In genomic region chr11:65997286-65997685, GRCh38 we compare ENCODE assay signal across 1 cellular context.
A peak's percentile ranks its signal among the peaks of the same experiment; 100 is the strongest.
TF ChIP-seq lines count a peak whose summit lies in the region.

No MANE protein-coding gene starts in this region.

TF ChIP-seq in K562, 482 proteins besides CTCF, POLR2A, EP300 and RAD21 (continues in another document):
- TF ChIP-seq CBFA2T2 (conservative IDR thresholded peaks at IDR 0.05) = peak; percentile 16; the same call in 1 of the 2 replicates
- no peak for TF ChIP-seq SMC3 (conservative IDR thresholded peaks at IDR 0.05; ENCODE audit: insufficient read depth, low read depth, low read length)
- TF ChIP-seq, protein P1, sequence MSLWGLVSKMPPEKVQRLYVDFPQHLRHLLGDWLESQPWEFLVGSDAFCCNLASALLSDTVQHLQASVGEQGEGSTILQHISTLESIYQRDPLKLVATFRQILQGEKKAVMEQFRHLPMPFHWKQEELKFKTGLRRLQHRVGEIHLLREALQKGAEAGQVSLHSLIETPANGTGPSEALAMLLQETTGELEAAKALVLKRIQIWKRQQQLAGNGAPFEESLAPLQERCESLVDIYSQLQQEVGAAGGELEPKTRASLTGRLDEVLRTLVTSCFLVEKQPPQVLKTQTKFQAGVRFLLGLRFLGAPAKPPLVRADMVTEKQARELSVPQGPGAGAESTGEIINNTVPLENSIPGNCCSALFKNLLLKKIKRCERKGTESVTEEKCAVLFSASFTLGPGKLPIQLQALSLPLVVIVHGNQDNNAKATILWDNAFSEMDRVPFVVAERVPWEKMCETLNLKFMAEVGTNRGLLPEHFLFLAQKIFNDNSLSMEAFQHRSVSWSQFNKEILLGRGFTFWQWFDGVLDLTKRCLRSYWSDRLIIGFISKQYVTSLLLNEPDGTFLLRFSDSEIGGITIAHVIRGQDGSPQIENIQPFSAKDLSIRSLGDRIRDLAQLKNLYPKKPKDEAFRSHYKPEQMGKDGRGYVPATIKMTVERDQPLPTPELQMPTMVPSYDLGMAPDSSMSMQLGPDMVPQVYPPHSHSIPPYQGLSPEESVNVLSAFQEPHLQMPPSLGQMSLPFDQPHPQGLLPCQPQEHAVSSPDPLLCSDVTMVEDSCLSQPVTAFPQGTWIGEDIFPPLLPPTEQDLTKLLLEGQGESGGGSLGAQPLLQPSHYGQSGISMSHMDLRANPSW (CRISPR knock-in tag; IDR thresholded peaks at IDR 0.05) = no peak
- TF ChIP-seq, protein P2, sequence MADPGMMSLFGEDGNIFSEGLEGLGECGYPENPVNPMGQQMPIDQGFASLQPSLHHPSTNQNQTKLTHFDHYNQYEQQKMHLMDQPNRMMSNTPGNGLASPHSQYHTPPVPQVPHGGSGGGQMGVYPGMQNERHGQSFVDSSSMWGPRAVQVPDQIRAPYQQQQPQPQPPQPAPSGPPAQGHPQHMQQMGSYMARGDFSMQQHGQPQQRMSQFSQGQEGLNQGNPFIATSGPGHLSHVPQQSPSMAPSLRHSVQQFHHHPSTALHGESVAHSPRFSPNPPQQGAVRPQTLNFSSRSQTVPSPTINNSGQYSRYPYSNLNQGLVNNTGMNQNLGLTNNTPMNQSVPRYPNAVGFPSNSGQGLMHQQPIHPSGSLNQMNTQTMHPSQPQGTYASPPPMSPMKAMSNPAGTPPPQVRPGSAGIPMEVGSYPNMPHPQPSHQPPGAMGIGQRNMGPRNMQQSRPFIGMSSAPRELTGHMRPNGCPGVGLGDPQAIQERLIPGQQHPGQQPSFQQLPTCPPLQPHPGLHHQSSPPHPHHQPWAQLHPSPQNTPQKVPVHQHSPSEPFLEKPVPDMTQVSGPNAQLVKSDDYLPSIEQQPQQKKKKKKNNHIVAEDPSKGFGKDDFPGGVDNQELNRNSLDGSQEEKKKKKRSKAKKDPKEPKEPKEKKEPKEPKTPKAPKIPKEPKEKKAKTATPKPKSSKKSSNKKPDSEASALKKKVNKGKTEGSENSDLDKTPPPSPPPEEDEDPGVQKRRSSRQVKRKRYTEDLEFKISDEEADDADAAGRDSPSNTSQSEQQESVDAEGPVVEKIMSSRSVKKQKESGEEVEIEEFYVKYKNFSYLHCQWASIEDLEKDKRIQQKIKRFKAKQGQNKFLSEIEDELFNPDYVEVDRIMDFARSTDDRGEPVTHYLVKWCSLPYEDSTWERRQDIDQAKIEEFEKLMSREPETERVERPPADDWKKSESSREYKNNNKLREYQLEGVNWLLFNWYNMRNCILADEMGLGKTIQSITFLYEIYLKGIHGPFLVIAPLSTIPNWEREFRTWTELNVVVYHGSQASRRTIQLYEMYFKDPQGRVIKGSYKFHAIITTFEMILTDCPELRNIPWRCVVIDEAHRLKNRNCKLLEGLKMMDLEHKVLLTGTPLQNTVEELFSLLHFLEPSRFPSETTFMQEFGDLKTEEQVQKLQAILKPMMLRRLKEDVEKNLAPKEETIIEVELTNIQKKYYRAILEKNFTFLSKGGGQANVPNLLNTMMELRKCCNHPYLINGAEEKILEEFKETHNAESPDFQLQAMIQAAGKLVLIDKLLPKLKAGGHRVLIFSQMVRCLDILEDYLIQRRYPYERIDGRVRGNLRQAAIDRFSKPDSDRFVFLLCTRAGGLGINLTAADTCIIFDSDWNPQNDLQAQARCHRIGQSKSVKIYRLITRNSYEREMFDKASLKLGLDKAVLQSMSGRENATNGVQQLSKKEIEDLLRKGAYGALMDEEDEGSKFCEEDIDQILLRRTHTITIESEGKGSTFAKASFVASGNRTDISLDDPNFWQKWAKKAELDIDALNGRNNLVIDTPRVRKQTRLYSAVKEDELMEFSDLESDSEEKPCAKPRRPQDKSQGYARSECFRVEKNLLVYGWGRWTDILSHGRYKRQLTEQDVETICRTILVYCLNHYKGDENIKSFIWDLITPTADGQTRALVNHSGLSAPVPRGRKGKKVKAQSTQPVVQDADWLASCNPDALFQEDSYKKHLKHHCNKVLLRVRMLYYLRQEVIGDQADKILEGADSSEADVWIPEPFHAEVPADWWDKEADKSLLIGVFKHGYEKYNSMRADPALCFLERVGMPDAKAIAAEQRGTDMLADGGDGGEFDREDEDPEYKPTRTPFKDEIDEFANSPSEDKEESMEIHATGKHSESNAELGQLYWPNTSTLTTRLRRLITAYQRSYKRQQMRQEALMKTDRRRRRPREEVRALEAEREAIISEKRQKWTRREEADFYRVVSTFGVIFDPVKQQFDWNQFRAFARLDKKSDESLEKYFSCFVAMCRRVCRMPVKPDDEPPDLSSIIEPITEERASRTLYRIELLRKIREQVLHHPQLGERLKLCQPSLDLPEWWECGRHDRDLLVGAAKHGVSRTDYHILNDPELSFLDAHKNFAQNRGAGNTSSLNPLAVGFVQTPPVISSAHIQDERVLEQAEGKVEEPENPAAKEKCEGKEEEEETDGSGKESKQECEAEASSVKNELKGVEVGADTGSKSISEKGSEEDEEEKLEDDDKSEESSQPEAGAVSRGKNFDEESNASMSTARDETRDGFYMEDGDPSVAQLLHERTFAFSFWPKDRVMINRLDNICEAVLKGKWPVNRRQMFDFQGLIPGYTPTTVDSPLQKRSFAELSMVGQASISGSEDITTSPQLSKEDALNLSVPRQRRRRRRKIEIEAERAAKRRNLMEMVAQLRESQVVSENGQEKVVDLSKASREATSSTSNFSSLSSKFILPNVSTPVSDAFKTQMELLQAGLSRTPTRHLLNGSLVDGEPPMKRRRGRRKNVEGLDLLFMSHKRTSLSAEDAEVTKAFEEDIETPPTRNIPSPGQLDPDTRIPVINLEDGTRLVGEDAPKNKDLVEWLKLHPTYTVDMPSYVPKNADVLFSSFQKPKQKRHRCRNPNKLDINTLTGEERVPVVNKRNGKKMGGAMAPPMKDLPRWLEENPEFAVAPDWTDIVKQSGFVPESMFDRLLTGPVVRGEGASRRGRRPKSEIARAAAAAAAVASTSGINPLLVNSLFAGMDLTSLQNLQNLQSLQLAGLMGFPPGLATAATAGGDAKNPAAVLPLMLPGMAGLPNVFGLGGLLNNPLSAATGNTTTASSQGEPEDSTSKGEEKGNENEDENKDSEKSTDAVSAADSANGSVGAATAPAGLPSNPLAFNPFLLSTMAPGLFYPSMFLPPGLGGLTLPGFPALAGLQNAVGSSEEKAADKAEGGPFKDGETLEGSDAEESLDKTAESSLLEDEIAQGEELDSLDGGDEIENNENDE (IDR thresholded peaks at IDR 0.05; ENCODE audit: low read depth, low read length) = no peak
- TF ChIP-seq, protein P3, sequence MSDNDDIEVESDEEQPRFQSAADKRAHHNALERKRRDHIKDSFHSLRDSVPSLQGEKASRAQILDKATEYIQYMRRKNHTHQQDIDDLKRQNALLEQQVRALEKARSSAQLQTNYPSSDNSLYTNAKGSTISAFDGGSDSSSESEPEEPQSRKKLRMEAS (CRISPR knock-in tag; IDR thresholded peaks at IDR 0.05) = peak; percentile 45; the same call in 1 of the 2 replicates
- TF ChIP-seq LEF1 (IDR thresholded peaks at IDR 0.05) = no peak
- no peak for TF ChIP-seq ZSCAN29 (IDR thresholded peaks at IDR 0.05)
- TF ChIP-seq CCAR2 (IDR thresholded peaks at IDR 0.05; ENCODE audit: low read depth, low read length) = no peak
- TF ChIP-seq, protein P4, sequence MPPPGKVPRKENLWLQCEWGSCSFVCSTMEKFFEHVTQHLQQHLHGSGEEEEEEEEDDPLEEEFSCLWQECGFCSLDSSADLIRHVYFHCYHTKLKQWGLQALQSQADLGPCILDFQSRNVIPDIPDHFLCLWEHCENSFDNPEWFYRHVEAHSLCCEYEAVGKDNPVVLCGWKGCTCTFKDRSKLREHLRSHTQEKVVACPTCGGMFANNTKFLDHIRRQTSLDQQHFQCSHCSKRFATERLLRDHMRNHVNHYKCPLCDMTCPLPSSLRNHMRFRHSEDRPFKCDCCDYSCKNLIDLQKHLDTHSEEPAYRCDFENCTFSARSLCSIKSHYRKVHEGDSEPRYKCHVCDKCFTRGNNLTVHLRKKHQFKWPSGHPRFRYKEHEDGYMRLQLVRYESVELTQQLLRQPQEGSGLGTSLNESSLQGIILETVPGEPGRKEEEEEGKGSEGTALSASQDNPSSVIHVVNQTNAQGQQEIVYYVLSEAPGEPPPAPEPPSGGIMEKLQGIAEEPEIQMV (tag; conservative IDR thresholded peaks at IDR 0.05; ENCODE audit: low read depth) = no peak
- no peak for TF ChIP-seq HIVEP1 (CRISPR knock-in tag; IDR thresholded peaks at IDR 0.05)
- TF ChIP-seq, protein P5, sequence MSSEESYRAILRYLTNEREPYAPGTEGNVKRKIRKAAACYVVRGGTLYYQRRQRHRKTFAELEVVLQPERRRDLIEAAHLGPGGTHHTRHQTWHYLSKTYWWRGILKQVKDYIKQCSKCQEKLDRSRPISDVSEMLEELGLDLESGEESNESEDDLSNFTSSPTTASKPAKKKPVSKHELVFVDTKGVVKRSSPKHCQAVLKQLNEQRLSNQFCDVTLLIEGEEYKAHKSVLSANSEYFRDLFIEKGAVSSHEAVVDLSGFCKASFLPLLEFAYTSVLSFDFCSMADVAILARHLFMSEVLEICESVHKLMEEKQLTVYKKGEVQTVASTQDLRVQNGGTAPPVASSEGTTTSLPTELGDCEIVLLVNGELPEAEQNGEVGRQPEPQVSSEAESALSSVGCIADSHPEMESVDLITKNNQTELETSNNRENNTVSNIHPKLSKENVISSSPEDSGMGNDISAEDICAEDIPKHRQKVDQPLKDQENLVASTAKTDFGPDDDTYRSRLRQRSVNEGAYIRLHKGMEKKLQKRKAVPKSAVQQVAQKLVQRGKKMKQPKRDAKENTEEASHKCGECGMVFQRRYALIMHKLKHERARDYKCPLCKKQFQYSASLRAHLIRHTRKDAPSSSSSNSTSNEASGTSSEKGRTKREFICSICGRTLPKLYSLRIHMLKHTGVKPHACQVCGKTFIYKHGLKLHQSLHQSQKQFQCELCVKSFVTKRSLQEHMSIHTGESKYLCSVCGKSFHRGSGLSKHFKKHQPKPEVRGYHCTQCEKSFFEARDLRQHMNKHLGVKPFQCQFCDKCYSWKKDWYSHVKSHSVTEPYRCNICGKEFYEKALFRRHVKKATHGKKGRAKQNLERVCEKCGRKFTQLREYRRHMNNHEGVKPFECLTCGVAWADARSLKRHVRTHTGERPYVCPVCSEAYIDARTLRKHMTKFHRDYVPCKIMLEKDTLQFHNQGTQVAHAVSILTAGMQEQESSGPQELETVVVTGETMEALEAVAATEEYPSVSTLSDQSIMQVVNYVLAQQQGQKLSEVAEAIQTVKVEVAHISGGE (CRISPR knock-in tag; IDR thresholded peaks at IDR 0.05) = 0 out of 6 replicates have a peak, but pooled peaks of 1 of the 3 experiments have one; percentile 25
- TF ChIP-seq TCF3 (CRISPR knock-in tag; IDR thresholded peaks at IDR 0.05) = peak; percentile 46
- no peak for TF ChIP-seq EZH2 (IDR thresholded peaks at IDR 0.05; ENCODE audit: borderline replicate concordance, low read depth, low read length)
- no peak for TF ChIP-seq SP2 (IDR thresholded peaks at IDR 0.05; ENCODE audit: extremely low read depth, low read depth, low read length, poor library complexity, severe bottlenecking)
- TF ChIP-seq ZNF699 (CRISPR knock-in tag; IDR thresholded peaks at IDR 0.05; ENCODE audit: insufficient replicate concordance) = no peak
- TF ChIP-seq RERE (CRISPR knock-in tag; IDR thresholded peaks at IDR 0.05; ENCODE audit: borderline replicate concordance) = no peak
- no peak for TF ChIP-seq NFRKB (IDR thresholded peaks at IDR 0.05; ENCODE audit: low read depth)
- no peak for TF ChIP-seq HNRNPUL1 (IDR thresholded peaks at IDR 0.05; ENCODE audit: low read length)
- TF ChIP-seq PTTG1 (tag; IDR thresholded peaks at IDR 0.05; ENCODE audit: low read depth) = no peak
- TF ChIP-seq, protein P6, sequence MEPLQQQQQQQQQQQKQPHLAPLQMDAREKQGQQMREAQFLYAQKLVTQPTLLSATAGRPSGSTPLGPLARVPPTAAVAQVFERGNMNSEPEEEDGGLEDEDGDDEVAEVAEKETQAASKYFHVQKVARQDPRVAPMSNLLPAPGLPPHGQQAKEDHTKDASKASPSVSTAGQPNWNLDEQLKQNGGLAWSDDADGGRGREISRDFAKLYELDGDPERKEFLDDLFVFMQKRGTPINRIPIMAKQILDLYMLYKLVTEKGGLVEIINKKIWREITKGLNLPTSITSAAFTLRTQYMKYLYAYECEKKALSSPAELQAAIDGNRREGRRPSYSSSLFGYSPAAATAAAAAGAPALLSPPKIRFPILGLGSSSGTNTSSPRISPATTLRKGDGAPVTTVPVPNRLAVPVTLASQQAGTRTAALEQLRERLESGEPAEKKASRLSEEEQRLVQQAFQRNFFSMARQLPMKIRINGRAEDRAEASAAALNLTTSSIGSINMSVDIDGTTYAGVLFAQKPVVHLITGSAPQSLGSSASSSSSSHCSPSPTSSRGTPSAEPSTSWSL (CRISPR knock-in tag; IDR thresholded peaks at IDR 0.05; ENCODE audit: borderline replicate concordance) = no peak
- TF ChIP-seq TEAD4 (IDR thresholded peaks at IDR 0.05; ENCODE audit: low read length) = peak; percentile 54
- TF ChIP-seq TEAD4 (CRISPR knock-in tag; IDR thresholded peaks at IDR 0.05; ENCODE audit: borderline replicate concordance) = no peak
- TF ChIP-seq HDGF (IDR thresholded peaks at IDR 0.05) = no peak
- no peak for TF ChIP-seq DDX20 (tag; IDR thresholded peaks at IDR 0.05; ENCODE audit: low read depth)
- no peak for TF ChIP-seq ZNF239 (CRISPR knock-in tag; IDR thresholded peaks at IDR 0.05)
- no peak for TF ChIP-seq ZNF785 (CRISPR knock-in tag; IDR thresholded peaks at IDR 0.05)
- 0 out of 2 replicates have a peak, but pooled peaks have one; percentile 14 for TF ChIP-seq CEBPG (CRISPR knock-in tag; IDR thresholded peaks at IDR 0.05)
- TF ChIP-seq CEBPG (tag; conservative IDR thresholded peaks at IDR 0.05 in 1 of 2, IDR thresholded peaks at IDR 0.05 in 1 of 2) = no peak
- peak; percentile 63 for TF ChIP-seq CBFA2T3 (IDR thresholded peaks at IDR 0.05)
